20 cellular contexts compared by ENCODE assay signal in the genomic region with DNA sequence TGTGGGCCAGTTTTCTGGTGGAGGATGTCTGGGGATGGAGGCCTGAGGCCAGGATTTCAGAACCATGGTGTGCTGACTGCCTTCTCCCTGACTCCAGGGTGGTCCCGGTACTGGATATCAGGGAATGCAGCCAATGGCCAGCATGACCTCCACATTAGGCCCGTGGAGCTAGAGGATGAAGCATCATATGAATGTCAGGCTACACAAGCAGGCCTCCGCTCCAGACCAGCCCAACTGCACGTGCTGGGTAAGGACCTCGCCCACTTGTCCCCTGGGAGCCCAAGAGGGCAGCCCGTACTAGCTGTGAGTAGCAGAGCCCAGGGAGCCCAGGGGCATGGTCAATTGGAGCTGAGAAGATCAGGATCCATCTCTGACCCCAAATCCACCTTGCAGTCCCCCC. TPM values are rescaled to one million over a fixed set of nuclear protein-coding genes. Genes with fewer than 3 reads are reported as not detected.
DNase-seq lines count a peak whose midpoint lies in the region; ATAC-seq and TF ChIP-seq lines count a peak whose summit lies in the region.
"Had no signal": no experiment of that assay in that cellular context is flagged by ENCODE, and none has a peak within 500 bp of the region (broad histone marks: within the 10 kb centered on the region; RNA-seq: fewer than 3 reads in every experiment).

No MANE protein-coding gene starts in this region.

- no peak overlapping the region for H3K18ac ChIP-seq in trophoblast cell (ENCODE audit: low read length)

- H3K79me1 ChIP-seq in trophoblast cell (ENCODE audit: low read length), result no peaks in the 10 kb centered on the region

- H2BK12ac ChIP-seq in trophoblast cell (ENCODE audit: low read length), result no peak overlapping the region

- H3K4me1 Mint-ChIP-seq in activated naive CD8-positive, alpha-beta T cell (ENCODE audit: low read depth), result peaks cover 5% of the 10 kb centered on the region
- H3K4me1 Mint-ChIP-seq in activated naive CD8-positive, alpha-beta T cell treated with anti-CD3 and anti-CD28 coated beads for 36 hours, result peaks cover 10% of the 10 kb centered on the region
- H3K4me1 Mint-ChIP-seq in activated B cell treated with CpG ODN at 0.5 μM for 24 hours (peaks cover 12% of the 10 kb centered on the region), natural killer cell (peaks cover 0 to 15% of the 10 kb centered on the region in 2 donors)
- peaks cover 19% of the 10 kb centered on the region for H3K4me1 Mint-ChIP-seq in stimulated activated effector memory CD8-positive, alpha-beta T cell treated with anti-CD3 and anti-CD28 coated beads, Interleukin-12 subunit alpha, Interleukin-12 subunit beta, amount 100 ng/mL, for 72 hours

- H3K9me3 Mint-ChIP-seq in activated naive CD8-positive, alpha-beta T cell (ENCODE audit: low read depth), result no peaks in the 10 kb centered on the region
- H3K9me3 Mint-ChIP-seq in activated naive CD8-positive, alpha-beta T cell treated with anti-CD3 and anti-CD28 coated beads for 36 hours, result no peaks in the 10 kb centered on the region
- H3K9me3 Mint-ChIP-seq in activated B cell treated with CpG ODN at 0.5 μM for 24 hours, result no peaks in the 10 kb centered on the region
- H3K9me3 Mint-ChIP-seq in natural killer cell, result no peaks in the 10 kb centered on the region
- no peaks in the 10 kb centered on the region for H3K9me3 Mint-ChIP-seq in stimulated activated effector memory CD8-positive, alpha-beta T cell treated with anti-CD3 and anti-CD28 coated beads, Interleukin-12 subunit alpha, Interleukin-12 subunit beta, amount 100 ng/mL, for 72 hours

- H3K4me3 ChIP-seq in trophoblast cell (ENCODE audit: low read depth, low read length), result no peak overlapping the region
- H3K4me3 ChIP-seq: BLaER1, GM12878, GM23248 had no signal

- POLR2A ChIA-PET in activated B cell treated with CpG ODN at 0.5 μM for 24 hours (lab: Charles Lee), result no interaction called here
- POLR2A ChIA-PET in GM10248 (lab: Yijun Ruan, JAX), result no interaction called here

- peaks cover 6 to 9% of the 10 kb centered on the region in 2 experiments for H3K4me1 ChIP-seq in trophoblast cell (ENCODE audit: control insufficient read depth in 1 of 2, insufficient read depth in 2 of 2, low read length in 2 of 2)

- no peak overlapping the region for H4K8ac ChIP-seq in trophoblast cell (ENCODE audit: low read depth, low read length)

- DNase-seq in activated naive CD8-positive, alpha-beta T cell treated with anti-CD3 and anti-CD28 coated beads for 36 hours, result no peak
- no peak for DNase-seq in activated B cell treated with CpG ODN at 0.5 μM for 24 hours
- DNase-seq in natural killer cell, result no peak
- no peak for DNase-seq in stimulated activated effector memory CD8-positive, alpha-beta T cell treated with anti-CD3 and anti-CD28 coated beads, Interleukin-12 subunit alpha, Interleukin-12 subunit beta, amount 100 ng/mL, for 72 hours (ENCODE audit: low spot score in 2 of 2)
- DNase-seq in trophoblast cell, result no peak
- DNase-seq in GM10248 (ENCODE audit: extremely low spot score), result no peak
- DNase-seq in NCI-H1436 treated with DMSO at 0.1 percent for 48 hours (lab: John Stamatoyannopoulos, UW), result no peak
- DNase-seq: 8988T, DND-41, GM23248, HCEC 1CT, NCI-H1105, NCI-H187 treated with DMSO at 0.1 percent for 48 hours, NCI-H446 treated with DMSO at 0.1 percent for 48 hours, NCI-H748 treated with DMSO at 0.1 percent for 48 hours had no signal

- intact Hi-C loops in activated B cell treated with CpG ODN at 0.5 μM for 24 hours (cut with micrococcal nuclease) (no loop called here), natural killer cell (cut with micrococcal nuclease) (no loop called here)

- no peaks in the 10 kb centered on the region for H3K36me3 ChIP-seq in trophoblast cell (ENCODE audit: control insufficient read depth in 1 of 2, insufficient read depth in 2 of 2, low read length in 2 of 2)
- H3K36me3 ChIP-seq: BLaER1 had no signal

- peaks cover 5% of the 10 kb centered on the region for H3K9me3 ChIP-seq in trophoblast cell (ENCODE audit: insufficient read depth, low read depth, low read length)
- H3K9me3 ChIP-seq: BLaER1 had no signal

- peaks cover 47% of the 10 kb centered on the region for H3K27me3 ChIP-seq in trophoblast cell (ENCODE audit: insufficient read depth, low read length)

- peaks cover 10% of the 10 kb centered on the region for H3K27me3 Mint-ChIP-seq in activated naive CD8-positive, alpha-beta T cell
- H3K27me3 Mint-ChIP-seq in activated naive CD8-positive, alpha-beta T cell treated with anti-CD3 and anti-CD28 coated beads for 36 hours, result peaks cover 76% of the 10 kb centered on the region
- H3K27me3 Mint-ChIP-seq in activated B cell treated with CpG ODN at 0.5 μM for 24 hours, result peaks cover 57% of the 10 kb centered on the region
- peaks cover 58 to 62% of the 10 kb centered on the region in 2 donors for H3K27me3 Mint-ChIP-seq in natural killer cell (ENCODE audit: low read depth in 2 of 2)

- no peak for ATAC-seq in activated B cell treated with CpG ODN at 0.5 μM for 24 hours (ENCODE audit: low read depth)
- no peak for ATAC-seq in natural killer cell
- ATAC-seq in stimulated activated effector memory CD8-positive, alpha-beta T cell treated with anti-CD3 and anti-CD28 coated beads, Interleukin-12 subunit alpha, Interleukin-12 subunit beta, amount 100 ng/mL, for 72 hours, result no peak
- ATAC-seq: GM12878 had no signal

- no peak overlapping the region for H3K4me2 ChIP-seq in trophoblast cell (ENCODE audit: low read length)

- H3K4me3 Mint-ChIP-seq in activated naive CD8-positive, alpha-beta T cell, result peak overlapping the region; percentile 48
- H3K4me3 Mint-ChIP-seq in activated naive CD8-positive, alpha-beta T cell treated with anti-CD3 and anti-CD28 coated beads for 36 hours, result no peak overlapping the region
- H3K4me3 Mint-ChIP-seq in activated B cell treated with CpG ODN at 0.5 μM for 24 hours (peak overlapping the region; percentile 1), natural killer cell (peak overlapping the region; percentile 28)
- peak overlapping the region; percentile 76 for H3K4me3 Mint-ChIP-seq in stimulated activated effector memory CD8-positive, alpha-beta T cell treated with anti-CD3 and anti-CD28 coated beads, Interleukin-12 subunit alpha, Interleukin-12 subunit beta, amount 100 ng/mL, for 72 hours

- no peak for TF ChIP-seq CTCF in activated B cell treated with CpG ODN at 0.5 μM for 24 hours (IDR thresholded peaks at IDR 0.05)
- TF ChIP-seq CTCF in natural killer cell (IDR thresholded peaks at IDR 0.05), result no peak
- no peak for TF ChIP-seq CTCF in GM10248 (IDR thresholded peaks at IDR 0.05; ENCODE audit: control extremely low read depth, extremely low read depth, low read depth, missing control alignments)

- H3K23ac ChIP-seq in trophoblast cell (ENCODE audit: low read length), result no peak overlapping the region

- no peak overlapping the region for H2BK120ac ChIP-seq in trophoblast cell (ENCODE audit: insufficient read depth, low read length, poor library complexity)

- H3K9ac ChIP-seq in trophoblast cell (ENCODE audit: low read length), result no peak overlapping the region
- H3K9ac ChIP-seq: BLaER1, GM23248 had no signal

- H4K91ac ChIP-seq in trophoblast cell (ENCODE audit: low read depth, low read length), result no peak overlapping the region

- CTCF ChIA-PET in activated B cell treated with CpG ODN at 0.5 μM for 24 hours (lab: Charles Lee) (no interaction called here), GM10248 (lab: Yijun Ruan, JAX) (interaction anchor here (1.8 kb wide), 1 partner anchor 73 kb away, joined by 5 read pairs; no protein-coding TSS in a partner anchor)

- H4K12ac ChIP-seq in trophoblast cell (ENCODE audit: low read depth, low read length), result no peak overlapping the region

- H2BK5ac ChIP-seq in trophoblast cell (ENCODE audit: low read depth, low read length, poor library complexity), result no peak overlapping the region

- H2AK5ac ChIP-seq in trophoblast cell (ENCODE audit: low read length), result no peak overlapping the region

- H3K4ac ChIP-seq in trophoblast cell (ENCODE audit: low read depth, low read length), result no peak overlapping the region

- WGBS in trophoblast cell (ENCODE audit: extremely low coverage, insufficient coverage, insufficient read length), result no CpG with 5 or more reads among the region's 6 CpGs

- H3K36me3 Mint-ChIP-seq in activated naive CD8-positive, alpha-beta T cell, result no peaks in the 10 kb centered on the region
- no peaks in the 10 kb centered on the region for H3K36me3 Mint-ChIP-seq in activated naive CD8-positive, alpha-beta T cell treated with anti-CD3 and anti-CD28 coated beads for 36 hours
- H3K36me3 Mint-ChIP-seq in activated B cell treated with CpG ODN at 0.5 μM for 24 hours (ENCODE audit: low read depth) (no peaks in the 10 kb centered on the region), natural killer cell (no peaks in the 10 kb centered on the region)
- no peaks in the 10 kb centered on the region for H3K36me3 Mint-ChIP-seq in stimulated activated effector memory CD8-positive, alpha-beta T cell treated with anti-CD3 and anti-CD28 coated beads, Interleukin-12 subunit alpha, Interleukin-12 subunit beta, amount 100 ng/mL, for 72 hours

- no peak overlapping the region for H3K27ac Mint-ChIP-seq in activated naive CD8-positive, alpha-beta T cell
- no peak overlapping the region for H3K27ac Mint-ChIP-seq in activated naive CD8-positive, alpha-beta T cell treated with anti-CD3 and anti-CD28 coated beads for 36 hours
- H3K27ac Mint-ChIP-seq in activated B cell treated with CpG ODN at 0.5 μM for 24 hours (no peak overlapping the region), natural killer cell (no peak overlapping the region)
- H3K27ac Mint-ChIP-seq in stimulated activated effector memory CD8-positive, alpha-beta T cell treated with anti-CD3 and anti-CD28 coated beads, Interleukin-12 subunit alpha, Interleukin-12 subunit beta, amount 100 ng/mL, for 72 hours, result no peak overlapping the region

- no peak overlapping the region for H3K14ac ChIP-seq in trophoblast cell (ENCODE audit: low read length)

- no peak overlapping the region for H3K27ac ChIP-seq in trophoblast cell (ENCODE audit: low read depth, low read length)
- H3K27ac ChIP-seq: BLaER1, GM23248, HL-60 had no signal

- H3K79me2 ChIP-seq in trophoblast cell (ENCODE audit: control insufficient read depth, insufficient read depth, low read length, poor library complexity), result no peaks in the 10 kb centered on the region

- H2AFZ ChIP-seq in trophoblast cell (ENCODE audit: insufficient read depth, low read length, poor library complexity), result no peak overlapping the region
- H2AFZ ChIP-seq: GM23248 had no signal

RNA-seq across cellular contexts. Expression of gene KIRREL2, which starts 1.6 kb away (rescaled TPM):
- 1 to 10 TPM; 2.3 to 2.4 TPM for total RNA-seq in activated naive CD8-positive, alpha-beta T cell treated with anti-CD3 and anti-CD28 coated beads for 36 hours
- total RNA-seq in activated B cell treated with CpG ODN at 0.5 μM for 24 hours, result not detected in 2 replicates
- under 1 TPM in 1 of 3 donors, not detected in 2; 0.27 TPM for total RNA-seq in natural killer cell
- 0.10 and 0.11 TPM in 2 replicates for polyA plus RNA-seq in trophoblast cell (2013)
- total RNA-seq: GM12878, GM23248, LHCN-M2 had no signal
- polyA plus RNA-seq: GM23248 had no signal

RNA-seq across cellular contexts. Expression of gene NPHS1, which starts 6.0 kb away (rescaled TPM):
- under 1 TPM; 0.36 to 0.49 TPM for total RNA-seq in activated naive CD8-positive, alpha-beta T cell treated with anti-CD3 and anti-CD28 coated beads for 36 hours
- total RNA-seq in activated B cell treated with CpG ODN at 0.5 μM for 24 hours (0.18 TPM in 1 of 2 replicates, not detected in the other), natural killer cell (under 1 TPM in 1 of 3 donors, not detected in 2; 0.93 TPM)
- not detected in 2 replicates for polyA plus RNA-seq in trophoblast cell (2013)
- total RNA-seq: GM12878, GM23248, LHCN-M2 had no signal
- polyA plus RNA-seq: GM12878, GM23248 had no signal

RNA-seq across cellular contexts. Expression of gene APLP1, which starts 10.1 kb away (rescaled TPM):
- under 1 TPM; 0.68 to 0.88 TPM for total RNA-seq in activated naive CD8-positive, alpha-beta T cell treated with anti-CD3 and anti-CD28 coated beads for 36 hours
- not detected in 2 replicates for total RNA-seq in activated B cell treated with CpG ODN at 0.5 μM for 24 hours
- total RNA-seq in natural killer cell, result not detected
- 18.9 and 25.5 TPM in 2 replicates for polyA plus RNA-seq in trophoblast cell (2013)

RNA-seq across cellular contexts. Expression of gene NFKBID, which starts 42.0 kb away (rescaled TPM):
- total RNA-seq in activated naive CD8-positive, alpha-beta T cell treated with anti-CD3 and anti-CD28 coated beads for 36 hours, result 10 to 100 TPM; 72.2 to 73.7 TPM
- 120 and 143 TPM in 2 replicates for total RNA-seq in activated B cell treated with CpG ODN at 0.5 μM for 24 hours
- 100 to 1,000 TPM in 2 of 3 donors, 10 to 100 TPM in 1; 90.1 to 220 (median 101) TPM for total RNA-seq in natural killer cell
- polyA plus RNA-seq in trophoblast cell (2013), result 6.3 and 6.7 TPM in 2 replicates

RNA-seq across cellular contexts. Expression of gene HCST, which starts 44.0 kb away (rescaled TPM):
- total RNA-seq in activated naive CD8-positive, alpha-beta T cell treated with anti-CD3 and anti-CD28 coated beads for 36 hours, result 10 to 100 TPM; 44.9 to 53.8 TPM
- total RNA-seq in activated B cell treated with CpG ODN at 0.5 μM for 24 hours (2.9 and 3.5 TPM in 2 replicates), natural killer cell (100 to 1,000 TPM; 281 to 307 (median 296) TPM)
- polyA plus RNA-seq in trophoblast cell (2013), result 0.94 and 1.1 TPM in 2 replicates
- total RNA-seq: GM23248, LHCN-M2 had no signal
